13 cellular contexts compared by ENCODE assay signal in the genomic region with DNA sequence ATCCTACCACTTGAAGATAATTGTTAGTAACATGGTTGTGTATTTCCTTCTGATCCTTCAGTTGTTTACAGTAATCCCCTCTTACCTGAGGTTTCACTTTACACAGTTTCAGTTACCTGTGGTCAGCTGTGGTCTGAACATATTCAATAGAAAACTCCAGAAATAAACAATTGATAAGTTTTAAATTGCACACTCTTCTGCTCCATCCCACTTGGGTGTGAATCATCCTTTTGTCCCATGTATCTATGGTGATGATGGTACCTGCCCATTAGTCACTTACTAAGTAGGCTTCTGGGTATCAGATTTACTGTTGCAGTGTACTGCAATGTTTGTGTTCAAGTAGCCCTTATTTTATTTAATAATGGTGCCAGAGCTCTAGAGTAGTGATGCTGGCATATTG.
DNase-seq lines count a peak whose midpoint lies in the region; ATAC-seq, FAIRE-seq and TF ChIP-seq lines count a peak whose summit lies in the region.
"Had no signal": no experiment of that assay in that cellular context is flagged by ENCODE, and none has a peak within 500 bp of the region (broad histone marks: within the 10 kb centered on the region; RNA-seq: fewer than 3 reads in every experiment).

No MANE protein-coding gene starts in this region.

- no peak for TF ChIP-seq CTCF in bronchial epithelial cell (IDR thresholded peaks at IDR 0.05; ENCODE audit: insufficient read depth, low read length, severe bottlenecking)

- no peaks in the 10 kb centered on the region for H3K27me3 ChIP-seq in bronchial epithelial cell (ENCODE audit: control insufficient read depth, insufficient read depth, low read length)
- H3K27me3 ChIP-seq: pancreas had no signal

- H3K36me3 ChIP-seq in bronchial epithelial cell (ENCODE audit: control insufficient read depth, insufficient read depth, low read length) = no peaks in the 10 kb centered on the region
- H3K36me3 ChIP-seq: pancreas had no signal

- no peak for FAIRE-seq in bronchial epithelial cell (lab: Jason Lieb, UNC)
- FAIRE-seq: pancreas had no signal

- H3K4me3 ChIP-seq in bronchial epithelial cell (ENCODE audit: low read depth, low read length) = no peak overlapping the region
- H3K4me3 ChIP-seq: pancreas had no signal

- ATAC-seq in GM18870 (IDR thresholded peaks at IDR 0.05; ENCODE audit: unreplicated experiment) = peak; percentile 57
- ATAC-seq in HG03442 (IDR thresholded peaks at IDR 0.05; ENCODE audit: unreplicated experiment) = peak; percentile 68

- DNase-seq in Daoy (ENCODE audit: low read depth) (peak; percentile 53), bronchial epithelial cell (ENCODE audit: low read depth) (peak; percentile 89), ecto neural progenitor cell (ENCODE audit: low spot score) (no peak), activated gamma-delta T cell (lab: John Stamatoyannopoulos, UW) (no peak), medulla oblongata (ENCODE audit: extremely low spot score) (no peak)
- no peak for DNase-seq in stimulated activated CD4-positive, alpha-beta T cell treated with anti-CD3 and anti-CD28 coated beads, Interleukin-4, amount 100 ng/mL, for 1 hour
- DNase-seq: activated CD4-positive, alpha-beta T cell treated with anti-CD3 and anti-CD28 coated beads, Interleukin-2, amount 50 U/mL, for 48 hours; CD4-positive, alpha-beta memory T cell; pancreas; stimulated activated naive CD4-positive, alpha-beta T cell; T-helper 1 cell had no signal

Comparison
In these comparisons a context has a peak if more than half of its experiments do, and no peak if none do; other contexts are left out.
1. DNase-seq: peak in Daoy (single experiment) and bronchial epithelial cell (single experiment); none in stimulated activated CD4-positive, alpha-beta T cell treated with anti-CD3 and anti-CD28 coated beads, Interleukin-4, amount 100 ng/mL, for 1 hour (single experiment), ecto neural progenitor cell (single experiment), activated gamma-delta T cell (single experiment) and medulla oblongata (single experiment).